8 cellular contexts compared by ENCODE assay signal in genomic region chr19:4970558-4971423, GRCh38. TPM values are rescaled to one million over a fixed set of nuclear protein-coding genes. Genes with fewer than 3 reads are reported as not detected.
DNase-seq lines count a peak whose midpoint lies in the region; ATAC-seq and TF ChIP-seq lines count a peak whose summit lies in the region.

No MANE protein-coding gene starts in this region.

- peak overlapping the region; percentile 59 for H3K4me3 ChIP-seq in RWPE2 (ENCODE audit: severe bottlenecking)
- peak overlapping the region; percentile 91 for H3K4me3 ChIP-seq in epithelial cell of proximal tubule (ENCODE audit: low read depth, low read length)
- H3K4me3 ChIP-seq in neuronal stem cell (ENCODE audit: low read length in 2 of 2) = peak overlapping the region; percentile 64 to 71

- peaks cover 18% of the 10 kb centered on the region for H3K79me1 ChIP-seq in neuronal stem cell (ENCODE audit: low read depth, low read length)

- no peak overlapping the region for H3K14ac ChIP-seq in neuronal stem cell (ENCODE audit: low read length)

- no peak overlapping the region for H2BK15ac ChIP-seq in neuronal stem cell (ENCODE audit: low read length)

- no peak overlapping the region for H2BK120ac ChIP-seq in neuronal stem cell (ENCODE audit: low read depth, low read length)

- peak overlapping the region; percentile 3 for H2AFZ ChIP-seq in neuronal stem cell (ENCODE audit: low read length)

- ATAC-seq in RWPE2 (ENCODE audit: low read depth) = no peak
- no peak for ATAC-seq in GM21825 (IDR thresholded peaks at IDR 0.05; ENCODE audit: unreplicated experiment)

- no peak overlapping the region for H4K91ac ChIP-seq in neuronal stem cell (ENCODE audit: low read depth, low read length, poor library complexity)

- H3K4ac ChIP-seq in neuronal stem cell (ENCODE audit: low read length) = no peak overlapping the region

- H3K4me1 ChIP-seq in RWPE2 (ENCODE audit: insufficient read depth, poor library complexity, severe bottlenecking) = peaks cover 16% of the 10 kb centered on the region
- peaks cover 15 to 17% of the 10 kb centered on the region in 2 donors for H3K4me1 ChIP-seq in neuronal stem cell (ENCODE audit: control insufficient read depth in 2 of 2, insufficient read depth in 1 of 2, low read depth in 1 of 2, low read length in 2 of 2)

- H2BK12ac ChIP-seq in neuronal stem cell (ENCODE audit: low read length) = no peak overlapping the region

- DNase-seq in NCI-H1417 (lab: John Stamatoyannopoulos, UW) = peak in 2 of 3 experiments; percentile 41 to 62
- no peak for DNase-seq in NCI-H1417 treated with DMSO at 0.1 percent for 48 hours (lab: John Stamatoyannopoulos, UW)
- no peak for DNase-seq in RWPE2 (ENCODE audit: low spot score)
- no peak for DNase-seq in epithelial cell of proximal tubule (ENCODE audit: low read depth)
- DNase-seq in neuronal stem cell (ENCODE audit: low spot score) = peak; percentile 21
- no peak for DNase-seq in stimulated activated CD8-positive, alpha-beta memory T cell treated with anti-CD3 and anti-CD28 coated beads, Interleukin-4, amount 100 ng/mL, for 48 hours
- DNase-seq in GM19238 (ENCODE audit: insufficient read length, low spot score) = no peak

- H3K23ac ChIP-seq in neuronal stem cell (ENCODE audit: low read depth, low read length, poor library complexity) = peak overlapping the region; percentile 80

- WGBS in neuronal stem cell (ENCODE audit: extremely low coverage in 2 of 2, insufficient read length in 2 of 2, insufficient replicate concordance in 1 of 2), 2 donors = no CpG with 5 or more reads among the region's 31 CpGs

- H3K27me3 ChIP-seq in RWPE2 (ENCODE audit: insufficient read depth, poor library complexity, severe bottlenecking) (no peaks in the 10 kb centered on the region), neuronal stem cell (ENCODE audit: control insufficient read depth in 3 of 3, insufficient read depth in 3 of 3, low read depth in 1 of 3, low read length in 3 of 3) (no peaks in the 10 kb centered on the region)

- no peaks in the 10 kb centered on the region for H3K9me3 ChIP-seq in RWPE2 (ENCODE audit: severe bottlenecking)
- H3K9me3 ChIP-seq in neuronal stem cell (replicated peaks in 1 of 2; ENCODE audit: control insufficient read depth in 2 of 2, insufficient read depth in 1 of 2, low read depth in 1 of 2, low read length in 2 of 2) = no peaks in the 10 kb centered on the region

- no peak overlapping the region for H3K18ac ChIP-seq in neuronal stem cell (ENCODE audit: low read length)

- no peak overlapping the region for H4K8ac ChIP-seq in neuronal stem cell (ENCODE audit: low read depth, low read length)

- H2AK5ac ChIP-seq in neuronal stem cell (ENCODE audit: low read depth, low read length) = peak overlapping the region; percentile 71

- TF ChIP-seq CTCF in RWPE2 (IDR thresholded peaks at IDR 0.05; ENCODE audit: poor library complexity, severe bottlenecking) = no peak
- TF ChIP-seq CTCF in epithelial cell of proximal tubule (conservative IDR thresholded peaks at IDR 0.05; ENCODE audit: low read depth, low read length) = no peak

- H3K27ac ChIP-seq in RWPE2 (ENCODE audit: poor library complexity, severe bottlenecking) = peak overlapping the region; percentile 60
- no peak overlapping the region for H3K27ac ChIP-seq in neuronal stem cell (replicated peaks; ENCODE audit: low read length)

- H3K36me3 ChIP-seq in RWPE2 (ENCODE audit: low read depth) (no peaks in the 10 kb centered on the region), neuronal stem cell (replicated peaks in 1 of 2; ENCODE audit: control insufficient read depth in 2 of 2, insufficient read depth in 2 of 2, low read length in 2 of 2) (peaks cover 0 to 2% of the 10 kb centered on the region in 2 donors)

- H3K9ac ChIP-seq in neuronal stem cell (ENCODE audit: low read depth, low read length, poor library complexity) = peak overlapping the region; percentile 71

- H3K4me2 ChIP-seq in neuronal stem cell (ENCODE audit: insufficient read depth, low read length, poor library complexity, severe bottlenecking) = peak overlapping the region; percentile 83

- no peak overlapping the region for H2BK5ac ChIP-seq in neuronal stem cell (ENCODE audit: low read length)

RNA-seq across cellular contexts. Expression of gene KDM4B, which starts 1.9 kb away (rescaled TPM):
- 11.6 and 20.5 TPM in 2 replicates for total RNA-seq in epithelial cell of proximal tubule
- 17.8 TPM for polyA plus RNA-seq in neuronal stem cell (2013, experiment 1 of 2)
- 18.4 TPM for polyA plus RNA-seq in neuronal stem cell (2013, experiment 2 of 2)

Comparison
In these comparisons a context has a peak if more than half of its experiments do, and no peak if none do; other contexts are left out.
1. DNase-seq: peak in NCI-H1417 (2 of 3) and neuronal stem cell (single experiment); none in NCI-H1417 treated with DMSO at 0.1 percent for 48 hours (single experiment), RWPE2 (single experiment), epithelial cell of proximal tubule (single experiment), stimulated activated CD8-positive, alpha-beta memory T cell treated with anti-CD3 and anti-CD28 coated beads, Interleukin-4, amount 100 ng/mL, for 48 hours (single experiment) and GM19238 (single experiment).
2. Peak in every context shown above with its lines, with median percentiles within 50 percentile points of each other: H3K4me3 ChIP-seq.